In the genomic region with DNA sequence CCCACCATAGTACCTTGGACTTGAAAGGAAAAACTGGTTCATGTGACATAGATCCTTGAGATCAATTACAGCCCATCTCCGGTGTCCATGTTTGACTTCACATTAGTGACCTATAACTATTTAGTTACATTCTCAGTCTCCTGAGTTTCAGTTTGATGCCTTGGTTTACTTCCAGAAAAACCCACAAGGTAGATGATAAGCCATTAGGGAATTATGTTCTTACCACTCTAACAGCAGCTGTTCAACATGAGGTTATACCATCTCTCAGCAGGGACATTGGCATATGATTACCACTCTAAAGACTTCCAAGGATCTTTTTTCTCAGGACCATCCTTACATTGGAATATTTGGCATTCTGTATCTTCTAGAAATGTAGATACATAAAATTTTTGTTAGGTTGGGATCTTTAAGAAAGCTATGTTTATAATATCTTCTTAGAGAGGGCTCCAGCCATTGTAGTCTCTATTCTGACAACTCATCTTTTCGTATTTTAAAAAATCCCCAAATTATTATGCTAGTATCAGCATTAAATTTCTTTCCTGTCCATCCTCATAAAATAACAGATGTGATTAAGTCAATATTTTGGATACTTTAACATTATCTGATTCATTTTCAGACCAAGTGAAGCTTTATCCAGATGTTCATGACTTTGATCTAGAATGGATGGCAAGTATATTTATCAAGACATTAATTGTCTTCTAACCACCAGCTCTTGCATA, we compare ENCODE assay signal across 1 cellular context.
TF ChIP-seq lines count a peak whose summit lies in the region.

No MANE protein-coding gene starts in this region.

TF ChIP-seq in GM23338, 12 proteins besides CTCF, POLR2A, EP300 and RAD21 (continued from another document):
- TF ChIP-seq, protein P1, sequence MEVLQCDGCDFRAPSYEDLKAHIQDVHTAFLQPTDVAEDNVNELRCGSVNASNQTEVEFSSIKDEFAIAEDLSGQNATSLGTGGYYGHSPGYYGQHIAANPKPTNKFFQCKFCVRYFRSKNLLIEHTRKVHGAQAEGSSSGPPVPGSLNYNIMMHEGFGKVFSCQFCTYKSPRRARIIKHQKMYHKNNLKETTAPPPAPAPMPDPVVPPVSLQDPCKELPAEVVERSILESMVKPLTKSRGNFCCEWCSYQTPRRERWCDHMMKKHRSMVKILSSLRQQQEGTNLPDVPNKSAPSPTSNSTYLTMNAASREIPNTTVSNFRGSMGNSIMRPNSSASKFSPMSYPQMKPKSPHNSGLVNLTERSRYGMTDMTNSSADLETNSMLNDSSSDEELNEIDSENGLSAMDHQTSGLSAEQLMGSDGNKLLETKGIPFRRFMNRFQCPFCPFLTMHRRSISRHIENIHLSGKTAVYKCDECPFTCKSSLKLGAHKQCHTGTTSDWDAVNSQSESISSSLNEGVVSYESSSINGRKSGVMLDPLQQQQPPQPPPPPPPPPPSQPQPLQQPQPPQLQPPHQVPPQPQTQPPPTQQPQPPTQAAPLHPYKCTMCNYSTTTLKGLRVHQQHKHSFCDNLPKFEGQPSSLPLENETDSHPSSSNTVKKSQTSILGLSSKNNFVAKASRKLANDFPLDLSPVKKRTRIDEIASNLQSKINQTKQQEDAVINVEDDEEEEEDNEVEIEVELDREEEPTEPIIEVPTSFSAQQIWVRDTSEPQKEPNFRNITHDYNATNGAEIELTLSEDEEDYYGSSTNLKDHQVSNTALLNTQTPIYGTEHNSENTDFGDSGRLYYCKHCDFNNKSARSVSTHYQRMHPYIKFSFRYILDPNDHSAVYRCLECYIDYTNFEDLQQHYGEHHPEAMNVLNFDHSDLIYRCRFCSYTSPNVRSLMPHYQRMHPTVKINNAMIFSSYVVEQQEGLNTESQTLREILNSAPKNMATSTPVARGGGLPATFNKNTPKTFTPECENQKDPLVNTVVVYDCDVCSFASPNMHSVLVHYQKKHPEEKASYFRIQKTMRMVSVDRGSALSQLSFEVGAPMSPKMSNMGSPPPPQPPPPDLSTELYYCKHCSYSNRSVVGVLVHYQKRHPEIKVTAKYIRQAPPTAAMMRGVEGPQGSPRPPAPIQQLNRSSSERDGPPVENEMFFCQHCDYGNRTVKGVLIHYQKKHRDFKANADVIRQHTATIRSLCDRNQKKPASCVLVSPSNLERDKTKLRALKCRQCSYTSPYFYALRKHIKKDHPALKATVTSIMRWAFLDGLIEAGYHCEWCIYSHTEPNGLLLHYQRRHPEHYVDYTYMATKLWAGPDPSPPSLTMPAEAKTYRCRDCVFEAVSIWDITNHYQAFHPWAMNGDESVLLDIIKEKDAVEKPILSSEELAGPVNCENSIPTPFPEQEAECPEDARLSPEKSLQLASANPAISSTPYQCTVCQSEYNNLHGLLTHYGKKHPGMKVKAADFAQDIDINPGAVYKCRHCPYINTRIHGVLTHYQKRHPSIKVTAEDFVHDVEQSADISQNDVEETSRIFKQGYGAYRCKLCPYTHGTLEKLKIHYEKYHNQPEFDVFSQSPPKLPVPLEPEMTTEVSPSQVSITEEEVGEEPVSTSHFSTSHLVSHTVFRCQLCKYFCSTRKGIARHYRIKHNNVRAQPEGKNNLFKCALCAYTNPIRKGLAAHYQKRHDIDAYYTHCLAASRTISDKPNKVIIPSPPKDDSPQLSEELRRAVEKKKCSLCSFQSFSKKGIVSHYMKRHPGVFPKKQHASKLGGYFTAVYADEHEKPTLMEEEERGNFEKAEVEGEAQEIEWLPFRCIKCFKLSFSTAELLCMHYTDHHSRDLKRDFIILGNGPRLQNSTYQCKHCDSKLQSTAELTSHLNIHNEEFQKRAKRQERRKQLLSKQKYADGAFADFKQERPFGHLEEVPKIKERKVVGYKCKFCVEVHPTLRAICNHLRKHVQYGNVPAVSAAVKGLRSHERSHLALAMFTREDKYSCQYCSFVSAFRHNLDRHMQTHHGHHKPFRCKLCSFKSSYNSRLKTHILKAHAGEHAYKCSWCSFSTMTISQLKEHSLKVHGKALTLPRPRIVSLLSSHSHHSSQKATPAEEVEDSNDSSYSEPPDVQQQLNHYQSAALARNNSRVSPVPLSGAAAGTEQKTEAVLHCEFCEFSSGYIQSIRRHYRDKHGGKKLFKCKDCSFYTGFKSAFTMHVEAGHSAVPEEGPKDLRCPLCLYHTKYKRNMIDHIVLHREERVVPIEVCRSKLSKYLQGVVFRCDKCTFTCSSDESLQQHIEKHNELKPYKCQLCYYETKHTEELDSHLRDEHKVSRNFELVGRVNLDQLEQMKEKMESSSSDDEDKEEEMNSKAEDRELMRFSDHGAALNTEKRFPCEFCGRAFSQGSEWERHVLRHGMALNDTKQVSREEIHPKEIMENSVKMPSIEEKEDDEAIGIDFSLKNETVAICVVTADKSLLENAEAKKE (CRISPR knock-in tag; IDR thresholded peaks at IDR 0.05), result no peak
- TF ChIP-seq ZNF331 (CRISPR knock-in tag; IDR thresholded peaks at IDR 0.05; ENCODE audit: low read depth) (no peak), JUNB (IDR thresholded peaks at IDR 0.05; ENCODE audit: unreplicated experiment) (no peak), STAT1 (IDR thresholded peaks at IDR 0.05; ENCODE audit: unreplicated experiment) (no peak), EZH2 (IDR thresholded peaks at IDR 0.05; ENCODE audit: low read depth, unreplicated experiment) (no peak), CREB1 (CRISPR knock-in tag; IDR thresholded peaks at IDR 0.05; ENCODE audit: low read depth) (no peak), ZNF114 (CRISPR knock-in tag; IDR thresholded peaks at IDR 0.05) (no peak), POLR2AphosphoS5 (IDR thresholded peaks at IDR 0.05; ENCODE audit: low read depth) (no peak), NANOG (IDR thresholded peaks at IDR 0.05; ENCODE audit: borderline replicate concordance) (no peak)
- TF ChIP-seq, protein P2, sequence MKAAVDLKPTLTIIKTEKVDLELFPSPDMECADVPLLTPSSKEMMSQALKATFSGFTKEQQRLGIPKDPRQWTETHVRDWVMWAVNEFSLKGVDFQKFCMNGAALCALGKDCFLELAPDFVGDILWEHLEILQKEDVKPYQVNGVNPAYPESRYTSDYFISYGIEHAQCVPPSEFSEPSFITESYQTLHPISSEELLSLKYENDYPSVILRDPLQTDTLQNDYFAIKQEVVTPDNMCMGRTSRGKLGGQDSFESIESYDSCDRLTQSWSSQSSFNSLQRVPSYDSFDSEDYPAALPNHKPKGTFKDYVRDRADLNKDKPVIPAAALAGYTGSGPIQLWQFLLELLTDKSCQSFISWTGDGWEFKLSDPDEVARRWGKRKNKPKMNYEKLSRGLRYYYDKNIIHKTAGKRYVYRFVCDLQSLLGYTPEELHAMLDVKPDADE (IDR thresholded peaks at IDR 0.05), result no peak
- TF ChIP-seq, protein P3, sequence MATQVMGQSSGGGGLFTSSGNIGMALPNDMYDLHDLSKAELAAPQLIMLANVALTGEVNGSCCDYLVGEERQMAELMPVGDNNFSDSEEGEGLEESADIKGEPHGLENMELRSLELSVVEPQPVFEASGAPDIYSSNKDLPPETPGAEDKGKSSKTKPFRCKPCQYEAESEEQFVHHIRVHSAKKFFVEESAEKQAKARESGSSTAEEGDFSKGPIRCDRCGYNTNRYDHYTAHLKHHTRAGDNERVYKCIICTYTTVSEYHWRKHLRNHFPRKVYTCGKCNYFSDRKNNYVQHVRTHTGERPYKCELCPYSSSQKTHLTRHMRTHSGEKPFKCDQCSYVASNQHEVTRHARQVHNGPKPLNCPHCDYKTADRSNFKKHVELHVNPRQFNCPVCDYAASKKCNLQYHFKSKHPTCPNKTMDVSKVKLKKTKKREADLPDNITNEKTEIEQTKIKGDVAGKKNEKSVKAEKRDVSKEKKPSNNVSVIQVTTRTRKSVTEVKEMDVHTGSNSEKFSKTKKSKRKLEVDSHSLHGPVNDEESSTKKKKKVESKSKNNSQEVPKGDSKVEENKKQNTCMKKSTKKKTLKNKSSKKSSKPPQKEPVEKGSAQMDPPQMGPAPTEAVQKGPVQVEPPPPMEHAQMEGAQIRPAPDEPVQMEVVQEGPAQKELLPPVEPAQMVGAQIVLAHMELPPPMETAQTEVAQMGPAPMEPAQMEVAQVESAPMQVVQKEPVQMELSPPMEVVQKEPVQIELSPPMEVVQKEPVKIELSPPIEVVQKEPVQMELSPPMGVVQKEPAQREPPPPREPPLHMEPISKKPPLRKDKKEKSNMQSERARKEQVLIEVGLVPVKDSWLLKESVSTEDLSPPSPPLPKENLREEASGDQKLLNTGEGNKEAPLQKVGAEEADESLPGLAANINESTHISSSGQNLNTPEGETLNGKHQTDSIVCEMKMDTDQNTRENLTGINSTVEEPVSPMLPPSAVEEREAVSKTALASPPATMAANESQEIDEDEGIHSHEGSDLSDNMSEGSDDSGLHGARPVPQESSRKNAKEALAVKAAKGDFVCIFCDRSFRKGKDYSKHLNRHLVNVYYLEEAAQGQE (IDR thresholded peaks at IDR 0.05; ENCODE audit: unreplicated experiment), result no peak
